In the genomic region with DNA sequence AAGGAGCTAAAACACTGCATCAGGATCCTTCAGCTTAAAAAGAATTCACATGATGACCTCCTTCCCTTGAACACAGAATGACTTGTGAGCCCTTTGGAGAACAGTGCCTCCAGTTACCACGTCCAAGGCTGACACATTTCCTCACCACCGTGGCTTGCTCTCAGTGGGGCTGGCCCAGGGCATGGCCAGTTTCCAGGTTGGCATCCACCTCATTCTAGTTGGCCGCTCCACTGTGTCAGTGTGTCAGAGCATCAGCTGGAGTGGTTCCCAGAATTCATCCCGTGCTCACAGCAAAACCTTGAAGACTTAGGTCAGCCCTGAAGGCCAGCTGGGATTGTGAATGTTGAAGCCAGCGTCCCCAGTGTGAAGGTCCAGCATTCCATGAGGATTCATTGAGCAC, we compare ENCODE assay signal across 20 cellular contexts.
A peak's percentile ranks its signal among the peaks of the same experiment; 100 is the strongest.
DNase-seq lines count a peak whose midpoint lies in the region; ATAC-seq and FAIRE-seq lines count a peak whose summit lies in the region.
"Had no signal": no experiment of that assay in that cellular context is flagged by ENCODE, and none has a peak within 500 bp of the region (broad histone marks: within the 10 kb centered on the region; RNA-seq: fewer than 3 reads in every experiment).

No MANE protein-coding gene starts in this region.

- DNase-seq in GM04503 (ENCODE audit: low read depth) = peak; percentile 89
- peak; percentile 18 for DNase-seq in RCC 7860 (ENCODE audit: low spot score)
- DNase-seq in glomerular visceral epithelial cell (ENCODE audit: extremely low spot score) = peak; percentile 80
- peak; percentile 68 for DNase-seq in renal cortical epithelial cell (ENCODE audit: low read depth)
- DNase-seq in COLO668 (lab: John Stamatoyannopoulos, UW; ENCODE audit: unreplicated experiment) = no peak
- no peak for DNase-seq in mesenteric fat pad (ENCODE audit: low spot score)
- DNase-seq in NCI-H1092 treated with DMSO at 0.1 percent for 48 hours (lab: John Stamatoyannopoulos, UW) = no peak
- DNase-seq: activated CD4-positive, CD25-positive, alpha-beta regulatory T cell; activated CD8-positive, alpha-beta T cell treated with anti-CD3 and anti-CD28 coated beads, Interleukin-2, amount 10 ng/mL, durations not matched to agents 7 days and 5 days; GF-D8; NCI-H1436 treated with DMSO at 0.1 percent for 48 hours; NCI-H2171 treated with DMSO at 0.1 percent for 48 hours; stimulated activated CD4-positive, alpha-beta T cell treated with anti-CD3 and anti-CD28 coated beads, Interleukin-4, amount 100 ng/mL, for 1 hour; stomach; upper lobe of left lung had no signal

- no peak for ATAC-seq in HG03097 (IDR thresholded peaks at IDR 0.05; ENCODE audit: low FRiP score, unreplicated experiment)
- ATAC-seq: activated CD8-positive, alpha-beta T cell treated with anti-CD3 and anti-CD28 coated beads, Interleukin-2, amount 10 ng/mL, durations not matched to agents 7 days and 5 days; natural killer cell treated with Interleukin-12 subunit alpha and Interleukin-12 subunit beta and Interleukin-15 and Interleukin-18, amount 100 ng/mL, for 72 hours had no signal

- FAIRE-seq in RCC 7860 (lab: Jason Lieb, UNC) = no peak
- FAIRE-seq: astrocyte, colon, keratinocyte had no signal

Comparison
In these comparisons a context has a peak if more than half of its experiments do, and no peak if none do; other contexts are left out.
1. DNase-seq: peak in GM04503 (single experiment), RCC 7860 (single experiment), glomerular visceral epithelial cell (single experiment) and renal cortical epithelial cell (single experiment); none in COLO668 (single experiment), mesenteric fat pad (single experiment) and NCI-H1092 treated with DMSO at 0.1 percent for 48 hours (single experiment).